8 cellular contexts compared by ENCODE assay signal in the genomic region with DNA sequence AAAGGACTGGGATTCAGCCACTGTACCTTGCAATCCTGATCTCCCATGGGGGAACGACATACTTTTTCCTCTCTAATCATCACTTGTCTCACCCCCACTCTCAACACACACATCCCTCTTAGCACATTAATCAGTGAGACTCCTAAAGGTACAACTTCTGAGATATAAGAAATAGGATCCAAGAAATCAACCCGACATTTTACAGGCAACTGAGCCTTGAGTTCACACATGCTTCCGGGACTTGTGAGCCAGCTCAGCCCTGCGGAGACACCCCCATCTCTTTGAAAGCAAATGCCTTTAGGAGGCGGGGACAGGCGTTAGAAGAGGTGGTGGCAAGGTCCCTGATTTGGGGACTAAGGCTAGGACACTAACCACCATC. TPM values are rescaled to one million over a fixed set of nuclear protein-coding genes. Genes with fewer than 3 reads are reported as not detected.
A peak's percentile ranks its signal among the peaks of the same experiment; 100 is the strongest.
DNase-seq lines count a peak whose midpoint lies in the region; TF ChIP-seq lines count a peak whose summit lies in the region.

No MANE protein-coding gene starts in this region.

- TF ChIP-seq CTCF in GM20000 (IDR thresholded peaks at IDR 0.05; ENCODE audit: extremely low read depth, missing control alignments) (no peak), brain (conservative IDR thresholded peaks at IDR 0.05) (no peak), suprapubic skin (IDR thresholded peaks at IDR 0.05) (no peak)

- no peak overlapping the region for H3K27ac ChIP-seq in suprapubic skin

- in situ Hi-C loops in ACHN (cut with HindIII; ENCODE audit: low pct_ligation_motif_present, low pct_unique_long_range_greater_than_20kb, low sequenced_read_pairs), result no loop called here

- H3K4me3 Mint-ChIP-seq in brain, result peak overlapping the region; percentile 80 to 93 (median 85)

- no peaks in the 10 kb centered on the region for H3K36me3 Mint-ChIP-seq in brain

- peaks cover 16% of the 10 kb centered on the region for H3K4me1 Mint-ChIP-seq in brain

- H3K4me3 ChIP-seq in mononuclear cell (ENCODE audit: low read length), result peak overlapping the region; percentile 31
- peak overlapping the region; percentile 63 for H3K4me3 ChIP-seq in suprapubic skin

- H3K9me3 Mint-ChIP-seq in brain, result no peaks in the 10 kb centered on the region

- H3K9me3 ChIP-seq in mononuclear cell (ENCODE audit: low read depth, low read length) (no peaks in the 10 kb centered on the region), suprapubic skin (no peaks in the 10 kb centered on the region)

- peaks cover 14% of the 10 kb centered on the region for H3K27me3 Mint-ChIP-seq in brain

- 11% methylated on average over 6 of the region's 6 CpGs for WGBS in suprapubic skin

- TF ChIP-seq POLR2A in suprapubic skin (IDR thresholded peaks at IDR 0.05), result no peak

- DNase-seq in ACHN, result peak; percentile 62
- DNase-seq in GM20000 (ENCODE audit: low spot score), result peak; percentile 76
- peak; percentile 86 for DNase-seq in SW480 (ENCODE audit: low spot score)
- no peak for DNase-seq in suprapubic skin (ENCODE audit: low spot score in 2 of 2)
- DNase-seq in ecto neural progenitor cell (ENCODE audit: low spot score), result no peak
- DNase-seq in SHP77 treated with DMSO at 0.1 percent for 48 hours (lab: John Stamatoyannopoulos, UW), result no peak

- H3K27me3 ChIP-seq in mononuclear cell (ENCODE audit: insufficient read depth, low read length) (peaks cover 54% of the 10 kb centered on the region), suprapubic skin (peaks cover 12% of the 10 kb centered on the region)

- no peaks in the 10 kb centered on the region for H3K36me3 ChIP-seq in suprapubic skin

- H3K4me1 ChIP-seq in mononuclear cell (ENCODE audit: insufficient read depth, low read length), result peaks cover 13% of the 10 kb centered on the region
- peaks cover 22% of the 10 kb centered on the region for H3K4me1 ChIP-seq in suprapubic skin

- TF ChIP-seq EP300 in suprapubic skin (IDR thresholded peaks at IDR 0.05), result no peak

- H3K27ac Mint-ChIP-seq in brain, result peak overlapping the region in 4 of 5 experiments; percentile 3 to 71 (median 42)

RNA-seq across cellular contexts. Expression of a gene that starts 1.3 kb away (rescaled TPM):
- polyA plus RNA-seq in brain (ENCODE audit: insufficient read depth, low read depth, low replicate concordance), result 8.5 TPM
- total RNA-seq in mononuclear cell, result 7.5 TPM
- 10 to 100 TPM; 12.6 to 16.5 (median 14.7) TPM for total RNA-seq in suprapubic skin

Comparison
In these comparisons a context has a peak if more than half of its experiments do, and no peak if none do; other contexts are left out.
1. DNase-seq: peak in ACHN (single experiment), GM20000 (single experiment) and SW480 (single experiment); none in suprapubic skin (0 of 2), ecto neural progenitor cell (single experiment) and SHP77 treated with DMSO at 0.1 percent for 48 hours (single experiment).